ENCODE assay signal across 26 cellular contexts in the genomic region with DNA sequence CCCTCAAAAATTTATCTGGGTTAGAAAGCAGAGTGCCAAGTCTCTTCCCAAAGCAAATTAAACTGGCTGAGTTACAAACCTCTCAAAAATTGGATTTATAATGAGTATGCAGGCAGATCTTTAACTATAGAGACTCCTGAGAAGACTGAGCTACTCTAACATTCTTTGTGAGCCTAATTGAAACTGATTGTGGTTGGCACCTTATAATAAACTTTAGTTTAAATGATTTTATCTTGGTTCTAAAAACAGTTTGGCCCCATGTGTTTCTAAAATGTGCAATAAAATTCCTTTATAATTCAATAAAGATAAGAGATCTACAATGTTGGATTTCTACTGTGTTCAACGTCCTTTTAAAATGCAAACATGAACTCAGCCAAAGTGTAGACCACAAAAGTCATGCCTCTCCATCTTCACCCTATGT.
"Had no signal": no experiment of that assay in that cellular context is flagged by ENCODE, and none has a peak within 500 bp of the region (broad histone marks: within the 10 kb centered on the region; RNA-seq: fewer than 3 reads in every experiment).

No MANE protein-coding gene starts in this region.

- DNase-seq: activated CD4-positive, alpha-beta T cell treated with anti-CD3 and anti-CD28 coated beads for 4 hours; activated CD4-positive, alpha-beta T cell treated with anti-CD3 and anti-CD28 coated beads, Interleukin-2, amount 50 U/mL, for 4 hours; activated CD8-positive, alpha-beta memory T cell treated with anti-CD3 and anti-CD28 coated beads, Interleukin-2, amount 10 ng/mL, durations not matched to agents 7 days and 5 days; activated effector memory CD4-positive, alpha-beta T cell treated with Interleukin-2 at 50 U/mL for 16 hours; activated naive CD4-positive, alpha-beta T cell; activated T-cell treated with anti-CD3 and anti-CD28 coated beads, Interleukin-2, amount 50 U/mL, for 24 hours; amygdala; body of pancreas; central memory CD4-positive, alpha-beta T cell; IMR-90; Kasumi-1; KBM-7; NCI-H1092; NCI-H1417; NCI-H2029; NCI-H510A treated with DMSO at 0.1 percent for 48 hours; NCI-H69; NK-92 treated with Interleukin-12 subunit alpha and Interleukin-12 subunit beta, amount 100 ng/mL, for 24 hours; OCI-M1; Peyer's patch; Right ventricle myocardium superior; T-helper 1 cell; WERI-Rb-1 had no signal

- H3K9me3 Mint-ChIP-seq: activated naive CD4-positive, alpha-beta T cell treated with anti-CD3 and anti-CD28 coated beads, Interleukin-2, amount 50 U/mL, for 24 hours; activated T-helper 1 cell treated with anti-CD3 and anti-CD28 coated beads, Interleukin-12 subunit alpha, Interleukin-12 subunit beta, Interleukin-2, Interleukin-4 antibody, amounts not matched to agents 30 ng/mL and 10 ng/mL and 1 ng/mL, durations not matched to agents 14 hours and 24 hours and 36 hours had no signal

- H3K36me3 Mint-ChIP-seq: activated CD8-positive, alpha-beta memory T cell treated with anti-CD3 and anti-CD28 coated beads, Interleukin-2, amount 10 ng/mL, durations not matched to agents 7 days and 5 days; activated naive CD4-positive, alpha-beta T cell treated with anti-CD3 and anti-CD28 coated beads, Interleukin-2, amount 50 U/mL, for 24 hours had no signal

- H3K4me3 Mint-ChIP-seq: activated CD8-positive, alpha-beta memory T cell treated with anti-CD3 and anti-CD28 coated beads, Interleukin-2, amount 10 ng/mL, durations not matched to agents 7 days and 5 days; activated naive CD4-positive, alpha-beta T cell treated with anti-CD3 and anti-CD28 coated beads, Interleukin-2, amount 50 U/mL, for 24 hours; activated T-cell treated with anti-CD3 and anti-CD28 coated beads, Interleukin-2, amount 50 U/mL, for 24 hours; activated T-helper 1 cell treated with anti-CD3 and anti-CD28 coated beads, Interleukin-12 subunit alpha, Interleukin-12 subunit beta, Interleukin-2, Interleukin-4 antibody, amounts not matched to agents 30 ng/mL and 10 ng/mL and 1 ng/mL, durations not matched to agents 14 hours and 24 hours and 36 hours had no signal

- H3K4me1 Mint-ChIP-seq: activated CD8-positive, alpha-beta memory T cell treated with anti-CD3 and anti-CD28 coated beads, Interleukin-2, amount 10 ng/mL, durations not matched to agents 7 days and 5 days; activated naive CD4-positive, alpha-beta T cell treated with anti-CD3 and anti-CD28 coated beads, Interleukin-2, amount 50 U/mL, for 24 hours had no signal

- H3K27ac Mint-ChIP-seq: activated CD8-positive, alpha-beta memory T cell treated with anti-CD3 and anti-CD28 coated beads, Interleukin-2, amount 10 ng/mL, durations not matched to agents 7 days and 5 days; activated naive CD4-positive, alpha-beta T cell treated with anti-CD3 and anti-CD28 coated beads, Interleukin-2, amount 50 U/mL, for 24 hours; activated T-cell treated with anti-CD3 and anti-CD28 coated beads, Interleukin-2, amount 50 U/mL, for 24 hours; activated T-helper 1 cell treated with anti-CD3 and anti-CD28 coated beads, Interleukin-12 subunit alpha, Interleukin-12 subunit beta, Interleukin-2, Interleukin-4 antibody, amounts not matched to agents 30 ng/mL and 10 ng/mL and 1 ng/mL, durations not matched to agents 14 hours and 24 hours and 36 hours had no signal

- H3K4me3 ChIP-seq: body of pancreas, Peyer's patch, SJSA1 had no signal

- H3K27me3 Mint-ChIP-seq: activated CD8-positive, alpha-beta memory T cell treated with anti-CD3 and anti-CD28 coated beads, Interleukin-2, amount 10 ng/mL, durations not matched to agents 7 days and 5 days; activated naive CD4-positive, alpha-beta T cell treated with anti-CD3 and anti-CD28 coated beads, Interleukin-2, amount 50 U/mL, for 24 hours; activated T-cell treated with anti-CD3 and anti-CD28 coated beads, Interleukin-2, amount 50 U/mL, for 24 hours had no signal

- ATAC-seq: activated CD8-positive, alpha-beta memory T cell treated with anti-CD3 and anti-CD28 coated beads, Interleukin-2, amount 10 ng/mL, durations not matched to agents 7 days and 5 days; body of pancreas had no signal
